27 cellular contexts compared by ENCODE assay signal in genomic region chr7:42694894-42695553, GRCh38.
DNase-seq lines count a peak whose midpoint lies in the region; ATAC-seq and TF ChIP-seq lines count a peak whose summit lies in the region.
"Had no signal": no experiment of that assay in that cellular context is flagged by ENCODE, and none has a peak within 500 bp of the region (broad histone marks: within the 10 kb centered on the region; RNA-seq: fewer than 3 reads in every experiment).

No MANE protein-coding gene starts in this region.

- TF ChIP-seq POLR2A in tibial nerve (IDR thresholded peaks at IDR 0.05) = no peak

- no peaks in the 10 kb centered on the region for H3K36me3 Mint-ChIP-seq in activated T-helper 17 cell treated with anti-CD3 and anti-CD28 coated beads, Interleukin-2, amount 50 U/mL, for 72 hours (ENCODE audit: low read depth)
- H3K36me3 Mint-ChIP-seq: activated naive CD4-positive, alpha-beta T cell treated with anti-CD3 and anti-CD28 coated beads, Interleukin-2, amount 10 ng/mL, durations not matched to agents 7 days and 5 days; neural progenitor cell; type B pancreatic cell had no signal

- H3K4me3 Mint-ChIP-seq in activated T-helper 17 cell treated with anti-CD3 and anti-CD28 coated beads, Interleukin-2, amount 50 U/mL, for 72 hours = no peak overlapping the region
- H3K4me3 Mint-ChIP-seq: activated naive CD4-positive, alpha-beta T cell treated with anti-CD3 and anti-CD28 coated beads, Interleukin-2, amount 10 ng/mL, durations not matched to agents 7 days and 5 days; activated T-cell treated with anti-CD3 and anti-CD28 coated beads, Interleukin-2, amount 50 U/mL, for 4 hours; type B pancreatic cell had no signal

- no peak overlapping the region for H3K27ac Mint-ChIP-seq in activated T-helper 17 cell treated with anti-CD3 and anti-CD28 coated beads, Interleukin-2, amount 50 U/mL, for 72 hours
- H3K27ac Mint-ChIP-seq: activated naive CD4-positive, alpha-beta T cell treated with anti-CD3 and anti-CD28 coated beads, Interleukin-2, amount 10 ng/mL, durations not matched to agents 7 days and 5 days; neural progenitor cell; type B pancreatic cell had no signal

- H3K4me1 Mint-ChIP-seq in activated T-helper 17 cell treated with anti-CD3 and anti-CD28 coated beads, Interleukin-2, amount 50 U/mL, for 72 hours = no peaks in the 10 kb centered on the region
- H3K4me1 Mint-ChIP-seq: activated naive CD4-positive, alpha-beta T cell treated with anti-CD3 and anti-CD28 coated beads, Interleukin-2, amount 10 ng/mL, durations not matched to agents 7 days and 5 days had no signal

- WGBS in tibial nerve, 2 donors = 42 to 47% methylated on average over 6 of the region's 6 CpGs

- H3K4me1 ChIP-seq in tibial nerve = peaks cover 0 to 35% (median 9%) of the 10 kb centered on the region in 4 donors
- H3K4me1 ChIP-seq: psoas muscle had no signal

- no peaks in the 10 kb centered on the region for H3K27me3 ChIP-seq in tibial nerve
- H3K27me3 ChIP-seq: neural progenitor cell had no signal

- H3K4me3 ChIP-seq in fibroblast of villous mesenchyme (ENCODE audit: low read depth, low read length) (no peak overlapping the region), tibial nerve (no peak overlapping the region)
- H3K4me3 ChIP-seq: neural progenitor cell, psoas muscle had no signal

- ATAC-seq in activated T-helper 17 cell treated with anti-CD3 and anti-CD28 coated beads, Interleukin-2, amount 50 U/mL, for 72 hours (replicated peaks) = no peak
- no peak for ATAC-seq in GM18873 (IDR thresholded peaks at IDR 0.05; ENCODE audit: low FRiP score, unreplicated experiment)
- ATAC-seq: activated T-cell treated with anti-CD3 and anti-CD28 coated beads, Interleukin-2, amount 50 U/mL, for 4 hours; left lobe of liver; psoas muscle had no signal

- no peaks in the 10 kb centered on the region for H3K36me3 ChIP-seq in tibial nerve
- H3K36me3 ChIP-seq: neural progenitor cell had no signal

- TF ChIP-seq CTCF in fibroblast of villous mesenchyme (IDR thresholded peaks at IDR 0.05; ENCODE audit: insufficient read depth, low read depth, low read length) (no peak), tibial nerve (IDR thresholded peaks at IDR 0.05) (no peak)

- H3K9me3 ChIP-seq in tibial nerve = no peaks in the 10 kb centered on the region
- H3K9me3 ChIP-seq: psoas muscle had no signal

- no peaks in the 10 kb centered on the region for H3K27me3 Mint-ChIP-seq in activated T-helper 17 cell treated with anti-CD3 and anti-CD28 coated beads, Interleukin-2, amount 50 U/mL, for 72 hours
- H3K27me3 Mint-ChIP-seq: activated naive CD4-positive, alpha-beta T cell treated with anti-CD3 and anti-CD28 coated beads, Interleukin-2, amount 10 ng/mL, durations not matched to agents 7 days and 5 days; type B pancreatic cell had no signal

- no peak overlapping the region for H3K27ac ChIP-seq in tibial nerve
- H3K27ac ChIP-seq: C4-2B, KMS-11, neural progenitor cell, psoas muscle had no signal

- no peak for TF ChIP-seq EP300 in tibial nerve (IDR thresholded peaks at IDR 0.05)

- peak; percentile 23 for DNase-seq in GM04504 (ENCODE audit: low read depth)
- peak; percentile 7 for DNase-seq in amniotic epithelial cell (ENCODE audit: low read depth)
- peak; percentile 24 for DNase-seq in fibroblast of villous mesenchyme (ENCODE audit: low read depth)
- DNase-seq in renal cortical epithelial cell (ENCODE audit: low read depth) = peak; percentile 4
- DNase-seq in tibial nerve (ENCODE audit: low spot score in 2 of 2) = no peak
- no peak for DNase-seq in D341Med (ENCODE audit: low spot score)
- DNase-seq: activated CD4-positive, alpha-beta T cell treated with anti-CD3 and anti-CD28 coated beads for 1 hour; activated naive CD4-positive, alpha-beta T cell treated with anti-CD3 and anti-CD28 coated beads, Interleukin-2, amount 10 ng/mL, durations not matched to agents 7 days and 5 days; activated T-cell treated with anti-CD3 and anti-CD28 coated beads, Interleukin-2, amount 50 U/mL, for 4 hours; Calu3; cerebellar nuclear complex; EL; erythroblast; glutamatergic neuron; NCI-H187 treated with DMSO at 0.1 percent for 48 hours; NCI-H748 treated with DMSO at 0.1 percent for 48 hours; psoas muscle; SHP77; stimulated activated CD4-positive, alpha-beta T cell treated with anti-CD3 and anti-CD28 coated beads, Interleukin-4, amount 100 ng/mL, for 24 hours; stimulated activated naive CD4-positive, alpha-beta T cell treated with Interleukin-2 at 50 U/mL for 16 hours had no signal

- no peaks in the 10 kb centered on the region for H3K9me3 Mint-ChIP-seq in activated T-helper 17 cell treated with anti-CD3 and anti-CD28 coated beads, Interleukin-2, amount 50 U/mL, for 72 hours
- H3K9me3 Mint-ChIP-seq: activated naive CD4-positive, alpha-beta T cell treated with anti-CD3 and anti-CD28 coated beads, Interleukin-2, amount 10 ng/mL, durations not matched to agents 7 days and 5 days; activated T-cell treated with anti-CD3 and anti-CD28 coated beads, Interleukin-2, amount 50 U/mL, for 4 hours; type B pancreatic cell had no signal

Comparison
In these comparisons a context has a peak if more than half of its experiments do, and no peak if none do; other contexts are left out.
1. DNase-seq: peak in GM04504 (single experiment), amniotic epithelial cell (single experiment), fibroblast of villous mesenchyme (single experiment) and renal cortical epithelial cell (single experiment); none in tibial nerve (0 of 2) and D341Med (single experiment).